ENCODE assay signal across 19 cellular contexts in genomic region chrX:14875624-14876023, GRCh38.
"Had no signal": no experiment of that assay in that cellular context is flagged by ENCODE, and none has a peak within 500 bp of the region (broad histone marks: within the 10 kb centered on the region; RNA-seq: fewer than 3 reads in every experiment).

No MANE protein-coding gene starts in this region.

- H3K4me3 Mint-ChIP-seq: activated CD4-positive, alpha-beta T cell treated with anti-CD3 and anti-CD28 coated beads, Interleukin-2, amount 10 ng/mL, durations not matched to agents 7 days and 5 days; activated naive CD4-positive, alpha-beta T cell treated with anti-CD3 and anti-CD28 coated beads, Interleukin-2, amount 10 ng/mL, durations not matched to agents 7 days and 5 days had no signal

- H3K4me1 ChIP-seq: breast epithelium, psoas muscle had no signal

- H3K9me3 ChIP-seq: breast epithelium, esophagus muscularis mucosa, psoas muscle, right lobe of liver, spleen, upper lobe of left lung had no signal

- H3K27me3 Mint-ChIP-seq: activated CD4-positive, alpha-beta T cell treated with anti-CD3 and anti-CD28 coated beads, Interleukin-2, amount 10 ng/mL, durations not matched to agents 7 days and 5 days; activated naive CD4-positive, alpha-beta T cell treated with anti-CD3 and anti-CD28 coated beads, Interleukin-2, amount 10 ng/mL, durations not matched to agents 7 days and 5 days had no signal

- H3K4me3 ChIP-seq: breast epithelium, esophagus muscularis mucosa, lung, psoas muscle, right lobe of liver, spleen, upper lobe of left lung had no signal

- DNase-seq: activated CD4-positive, alpha-beta T cell treated with anti-CD3 and anti-CD28 coated beads, Interleukin-2, amount 10 ng/mL, durations not matched to agents 7 days and 5 days; activated CD4-positive, CD25-positive, alpha-beta regulatory T cell; activated CD8-positive, alpha-beta memory T cell treated with anti-CD3 and anti-CD28 coated beads for 24 hours; activated naive CD4-positive, alpha-beta T cell treated with anti-CD3 and anti-CD28 coated beads, Interleukin-2, amount 10 ng/mL, durations not matched to agents 7 days and 5 days; glutamatergic neuron; left colon; midbrain; nucleus accumbens; psoas muscle; right lobe of liver; spleen; stimulated activated CD4-positive, alpha-beta T cell treated with anti-CD3 and anti-CD28 coated beads, Interleukin-1b, Interleukin-23, amount 100 ng/mL, for 48 hours; stimulated activated naive CD4-positive, alpha-beta T cell; T-helper 2 cell; upper lobe of left lung had no signal

- H3K9me3 Mint-ChIP-seq: activated CD4-positive, alpha-beta T cell treated with anti-CD3 and anti-CD28 coated beads, Interleukin-2, amount 10 ng/mL, durations not matched to agents 7 days and 5 days; activated naive CD4-positive, alpha-beta T cell treated with anti-CD3 and anti-CD28 coated beads, Interleukin-2, amount 10 ng/mL, durations not matched to agents 7 days and 5 days; activated T-helper 2 cell treated with anti-CD3 and anti-CD28 coated beads, Interferon-gamma antibody, Interleukin-2, Interleukin-4, amounts not matched to agents 10 μg/mL and 5 μg/mL and 100 μg/mL, durations not matched to agents 14 hours and 24 hours and 36 hours had no signal

- H3K36me3 ChIP-seq: breast epithelium, right lobe of liver, spleen, upper lobe of left lung had no signal

- H3K27me3 ChIP-seq: breast epithelium, esophagus muscularis mucosa, right lobe of liver, spleen, upper lobe of left lung had no signal

- H3K27ac Mint-ChIP-seq: activated CD4-positive, alpha-beta T cell treated with anti-CD3 and anti-CD28 coated beads, Interleukin-2, amount 10 ng/mL, durations not matched to agents 7 days and 5 days; activated naive CD4-positive, alpha-beta T cell treated with anti-CD3 and anti-CD28 coated beads, Interleukin-2, amount 10 ng/mL, durations not matched to agents 7 days and 5 days; activated T-helper 2 cell treated with anti-CD3 and anti-CD28 coated beads, Interferon-gamma antibody, Interleukin-2, Interleukin-4, amounts not matched to agents 10 μg/mL and 5 μg/mL and 100 μg/mL, durations not matched to agents 14 hours and 24 hours and 36 hours had no signal

- ATAC-seq: left colon, psoas muscle, right lobe of liver had no signal
